ENCODE assay signal across 22 cellular contexts in genomic region chr12:115194448-115194847, GRCh38.
DNase-seq lines count a peak whose midpoint lies in the region; ATAC-seq, FAIRE-seq and TF ChIP-seq lines count a peak whose summit lies in the region.
"Had no signal": no experiment of that assay in that cellular context is flagged by ENCODE, and none has a peak within 500 bp of the region (broad histone marks: within the 10 kb centered on the region; RNA-seq: fewer than 3 reads in every experiment).

No MANE protein-coding gene starts in this region.

- TF ChIP-seq POLR2A in transverse colon (IDR thresholded peaks at IDR 0.05) (no peak), gastroesophageal sphincter (IDR thresholded peaks at IDR 0.05) (no peak)

- peak overlapping the region; percentile 32 for H3K27ac ChIP-seq in HEK293 (ENCODE audit: extremely low read depth, low read depth, low read length)
- no peak overlapping the region for H3K27ac ChIP-seq in mesenchymal stem cell (ENCODE audit: low read length, poor library complexity, severe bottlenecking)
- H3K27ac ChIP-seq in transverse colon: no peak overlapping the region
- no peak overlapping the region for H3K27ac ChIP-seq in gastroesophageal sphincter
- H3K27ac ChIP-seq: SJSA1 had no signal

- H3K79me1 ChIP-seq in mesenchymal stem cell (replicated peaks; ENCODE audit: low read length, poor library complexity, severe bottlenecking): no peaks in the 10 kb centered on the region

- DNase-seq in bronchial epithelial cell (ENCODE audit: low read depth) (no peak), mesenchymal stem cell (no peak), transverse colon (peak; percentile 12)
- DNase-seq in activated CD4-positive, alpha-beta T cell treated with anti-CD3 and anti-CD28 coated beads, Interleukin-2, amount 10 ng/mL, durations not matched to agents 24 days and 14 days: no peak
- DNase-seq: Kasumi-1, MG63, NCI-H1105 treated with DMSO at 0.1 percent for 48 hours, NCI-H146, NCI-H2029, NCI-H446, NCI-H526 treated with DMSO at 0.1 percent for 48 hours, Right ventricle myocardium superior, RPMI8226 had no signal

- TF ChIP-seq EP300 in transverse colon (IDR thresholded peaks at IDR 0.05; ENCODE audit: low read depth) (no peak), gastroesophageal sphincter (IDR thresholded peaks at IDR 0.05) (no peak)

- no peak overlapping the region for H2AK5ac ChIP-seq in mesenchymal stem cell (ENCODE audit: low read length, severe bottlenecking)

- no peak overlapping the region for H3K23ac ChIP-seq in mesenchymal stem cell (ENCODE audit: low read length in 2 of 2)

- H3K14ac ChIP-seq in mesenchymal stem cell (ENCODE audit: low read length in 2 of 2): no peak overlapping the region

- no peak for ATAC-seq in GM21576 (IDR thresholded peaks at IDR 0.05; ENCODE audit: unreplicated experiment)
- ATAC-seq in gastroesophageal sphincter: no peak
- ATAC-seq: K562 had no signal

- H3K36me3 ChIP-seq in HEK293 (ENCODE audit: control insufficient read depth in 2 of 2, insufficient read depth in 1 of 2, low read length in 2 of 2): no peaks in the 10 kb centered on the region
- H3K36me3 ChIP-seq in bronchial epithelial cell (ENCODE audit: control insufficient read depth, insufficient read depth, low read length): no peaks in the 10 kb centered on the region
- no peaks in the 10 kb centered on the region for H3K36me3 ChIP-seq in mesenchymal stem cell (ENCODE audit: control insufficient read depth in 1 of 2, insufficient read depth in 2 of 2, low read depth in 1 of 2, low read length in 2 of 2)
- H3K36me3 ChIP-seq in transverse colon: no peaks in the 10 kb centered on the region
- no peaks in the 10 kb centered on the region for H3K36me3 ChIP-seq in gastroesophageal sphincter
- H3K36me3 ChIP-seq: MG63, SJSA1 had no signal

- TF ChIP-seq CTCF in HEK293 (tag by site-specific recombination; IDR thresholded peaks at IDR 0.05): no peak
- TF ChIP-seq CTCF in bronchial epithelial cell (IDR thresholded peaks at IDR 0.05; ENCODE audit: insufficient read depth, low read length, severe bottlenecking): no peak
- no peak for TF ChIP-seq CTCF in transverse colon (IDR thresholded peaks at IDR 0.05)
- no peak for TF ChIP-seq CTCF in gastroesophageal sphincter (IDR thresholded peaks at IDR 0.05)

- no peak overlapping the region for H3K4me3 Mint-ChIP-seq in activated CD4-positive, alpha-beta T cell treated with anti-CD3 and anti-CD28 coated beads, Interleukin-2, amount 10 ng/mL, durations not matched to agents 24 days and 14 days
- H3K4me3 Mint-ChIP-seq: B cell, CD14-positive monocyte had no signal

- in situ Hi-C loops in transverse colon (cut with MboI; ENCODE audit: low pct_ligation_motif_present in 1 of 4, low pct_unique_long_range_greater_than_20kb in 1 of 4, low sequenced_read_pairs in 3 of 4): no loop called here

- no peaks in the 10 kb centered on the region for H3K9me3 ChIP-seq in HEK293 (ENCODE audit: control insufficient read depth, insufficient read depth, low read depth, low read length)
- no peaks in the 10 kb centered on the region for H3K9me3 ChIP-seq in mesenchymal stem cell (ENCODE audit: control insufficient read depth, low read length)
- H3K9me3 ChIP-seq in transverse colon: no peaks in the 10 kb centered on the region
- H3K9me3 ChIP-seq in gastroesophageal sphincter: no peaks in the 10 kb centered on the region
- H3K9me3 ChIP-seq: MG63, SJSA1 had no signal

- no peak overlapping the region for H2AFZ ChIP-seq in mesenchymal stem cell (ENCODE audit: low read depth, low read length)

- no peaks in the 10 kb centered on the region for H3K36me3 Mint-ChIP-seq in activated CD4-positive, alpha-beta T cell treated with anti-CD3 and anti-CD28 coated beads, Interleukin-2, amount 10 ng/mL, durations not matched to agents 24 days and 14 days (ENCODE audit: low read depth)
- H3K36me3 Mint-ChIP-seq: CD14-positive monocyte had no signal

- POLR2A ChIA-PET in HEK293 (lab: Yijun Ruan, JAX): no interaction called here

- no peak overlapping the region for H3K9ac ChIP-seq in mesenchymal stem cell (ENCODE audit: low read length)

- H2BK15ac ChIP-seq in mesenchymal stem cell (ENCODE audit: low read depth, poor library complexity, severe bottlenecking): no peak overlapping the region

- no peaks in the 10 kb centered on the region for H3K4me1 Mint-ChIP-seq in activated CD4-positive, alpha-beta T cell treated with anti-CD3 and anti-CD28 coated beads, Interleukin-2, amount 10 ng/mL, durations not matched to agents 24 days and 14 days
- H3K4me1 Mint-ChIP-seq: B cell, CD14-positive monocyte had no signal

- H3K4me3 ChIP-seq in HEK293 (ENCODE audit: low read depth, low read length): no peak overlapping the region
- no peak overlapping the region for H3K4me3 ChIP-seq in bronchial epithelial cell (ENCODE audit: low read depth, low read length)
- H3K4me3 ChIP-seq in mesenchymal stem cell (ENCODE audit: insufficient read depth in 1 of 2, low read depth in 1 of 2, low read length in 2 of 2): no peak overlapping the region
- no peak overlapping the region for H3K4me3 ChIP-seq in transverse colon
- H3K4me3 ChIP-seq in gastroesophageal sphincter: no peak overlapping the region
- H3K4me3 ChIP-seq: K562, MG63, SJSA1 had no signal

- H3K18ac ChIP-seq in mesenchymal stem cell (ENCODE audit: low read depth in 1 of 2, low read length in 2 of 2): no peak overlapping the region

- H3K27me3 Mint-ChIP-seq in activated CD4-positive, alpha-beta T cell treated with anti-CD3 and anti-CD28 coated beads, Interleukin-2, amount 10 ng/mL, durations not matched to agents 24 days and 14 days: no peaks in the 10 kb centered on the region
- H3K27me3 Mint-ChIP-seq: B cell had no signal

- H4K91ac ChIP-seq in mesenchymal stem cell (ENCODE audit: low read length): no peak overlapping the region

- no peak overlapping the region for H3K27ac Mint-ChIP-seq in activated CD4-positive, alpha-beta T cell treated with anti-CD3 and anti-CD28 coated beads, Interleukin-2, amount 10 ng/mL, durations not matched to agents 24 days and 14 days
- H3K27ac Mint-ChIP-seq: B cell had no signal

- no peak overlapping the region for H2BK12ac ChIP-seq in mesenchymal stem cell (ENCODE audit: low read length in 2 of 2)

- H3K4me2 ChIP-seq in mesenchymal stem cell (ENCODE audit: low read length, poor library complexity, severe bottlenecking): no peak overlapping the region

- H3K4ac ChIP-seq in mesenchymal stem cell (ENCODE audit: low read depth in 1 of 2, low read length in 2 of 2): no peak overlapping the region

- FAIRE-seq in bronchial epithelial cell (lab: Jason Lieb, UNC): peak; percentile 76
- FAIRE-seq: H54, HTR-8/SVneo, K562 had no signal

- CTCF ChIA-PET in HEK293 (lab: Yijun Ruan, JAX): no interaction called here

- peak overlapping the region; percentile 82 for H4K8ac ChIP-seq in mesenchymal stem cell (ENCODE audit: low read length)

- intact Hi-C loops in transverse colon (cut with DNase I; ENCODE audit: low total_unique reads): no loop called here
- intact Hi-C loops in activated CD4-positive, alpha-beta T cell treated with anti-CD3 and anti-CD28 coated beads, Interleukin-2, amount 10 ng/mL, durations not matched to agents 24 days and 14 days (cut with micrococcal nuclease): no loop called here

- H3K4me1 ChIP-seq in HEK293 (ENCODE audit: control insufficient read depth, insufficient read depth, low read length): peaks cover 6% of the 10 kb centered on the region
- H3K4me1 ChIP-seq in mesenchymal stem cell (ENCODE audit: control insufficient read depth, insufficient read depth, low read depth, low read length): no peaks in the 10 kb centered on the region
- H3K4me1 ChIP-seq in transverse colon: peaks cover 0 to 10% (median 4%) of the 10 kb centered on the region in 4 donors
- H3K4me1 ChIP-seq in gastroesophageal sphincter: no peaks in the 10 kb centered on the region
- H3K4me1 ChIP-seq: SJSA1 had no signal

- no peak overlapping the region for H2BK120ac ChIP-seq in mesenchymal stem cell (ENCODE audit: low read depth, low read length)

- 70% methylated on average over 5 of the region's 5 CpGs for WGBS in mesenchymal stem cell
- WGBS in transverse colon (ENCODE audit: low coverage in 1 of 2), 2 donors: 39% methylated on average over 5 of the region's 5 CpGs; no CpG with 5 or more reads in 1 of the 2 donors
- WGBS in gastroesophageal sphincter (ENCODE audit: low coverage in 1 of 2), 2 donors: 69 to 83% methylated on average over 5 of the region's 5 CpGs

- H2BK5ac ChIP-seq in mesenchymal stem cell (ENCODE audit: low read depth, low read length, poor library complexity, severe bottlenecking): no peak overlapping the region

- H3K27me3 ChIP-seq in bronchial epithelial cell (ENCODE audit: control insufficient read depth, insufficient read depth, low read length) (no peaks in the 10 kb centered on the region), mesenchymal stem cell (ENCODE audit: control insufficient read depth in 1 of 2, insufficient read depth in 1 of 2, low read length in 2 of 2) (no peaks in the 10 kb centered on the region), transverse colon (no peaks in the 10 kb centered on the region), gastroesophageal sphincter (no peaks in the 10 kb centered on the region)
- H3K27me3 ChIP-seq: MG63, SJSA1 had no signal

- peaks cover 6% of the 10 kb centered on the region for H3K9me3 Mint-ChIP-seq in activated CD4-positive, alpha-beta T cell treated with anti-CD3 and anti-CD28 coated beads, Interleukin-2, amount 10 ng/mL, durations not matched to agents 24 days and 14 days

TF ChIP-seq in HEK293, 187 proteins besides CTCF, POLR2A, EP300 and RAD21:
- TF ChIP-seq ZNF211 (tag by site-specific recombination; IDR thresholded peaks at IDR 0.05; ENCODE audit: low read depth): no peak
- TF ChIP-seq PRDM1 (tag by site-specific recombination; IDR thresholded peaks at IDR 0.05): 0 out of 2 replicates have a peak, but pooled peaks have one; percentile 14
- 0 out of 2 replicates have a peak, but pooled peaks have one; percentile 25 for TF ChIP-seq TRIM28 (IDR thresholded peaks at IDR 0.05; ENCODE audit: borderline replicate concordance, low read length)
